In genomic region chr1:109499661-109500536, GRCh38 we compare ENCODE assay signal across 6 cellular contexts. TPM values are rescaled to one million over a fixed set of nuclear protein-coding genes. Genes with fewer than 3 reads are reported as not detected.
DNase-seq lines count a peak whose midpoint lies in the region; FAIRE-seq and TF ChIP-seq lines count a peak whose summit lies in the region.

No MANE protein-coding gene starts in this region.

- WGBS in H1 (ENCODE audit: extremely low coverage in 1 of 2, insufficient coverage in 1 of 2, insufficient read length in 1 of 2, insufficient replicate concordance in 2 of 2, low coverage in 1 of 2, low lambda C conversion rate in 2 of 2, missing lambda C conversion rate in 1 of 2), 2 experiments: 71% methylated on average over 4 of the region's 4 CpGs; no CpG with 5 or more reads in 1 of the 2 experiments

- H3K9ac ChIP-seq in H1 (replicated peaks in 1 of 4; ENCODE audit: extremely low read depth in 1 of 4, low read depth in 3 of 4, low read length in 3 of 4): no peak overlapping the region

- no peaks in the 10 kb centered on the region for H3K79me1 ChIP-seq in H1 (ENCODE audit: low read depth, low read length)

- H3K36me3 ChIP-seq in H1 (ENCODE audit: control insufficient read depth in 2 of 4, insufficient read depth in 4 of 4, low read length in 3 of 4): peaks cover 0 to 2% (median 0%) of the 10 kb centered on the region in 4 experiments; a peak in 2 of 8 replicates

- DNase-seq in NCI-H1092 treated with DMSO at 0.1 percent for 48 hours (lab: John Stamatoyannopoulos, UW): peak; percentile 24
- DNase-seq in NCI-H1092 (lab: John Stamatoyannopoulos, UW): no peak
- peak; percentile 56 for DNase-seq in T follicular helper cell (ENCODE audit: low read depth)
- peak in 1 of 2 experiments; percentile 90 for DNase-seq in H1 (ENCODE audit: low read depth in 1 of 2, low spot score in 2 of 2)
- DNase-seq in stimulated activated CD4-positive, alpha-beta T cell treated with anti-CD3 and anti-CD28 coated beads, Interleukin-15, amount 100 ng/mL, for 24 hours: peak; percentile 75
- DNase-seq in epidermal melanocyte (ENCODE audit: insufficient read length, low spot score): no peak

- H3K56ac ChIP-seq in H1 (replicated peaks; ENCODE audit: insufficient read length, low read depth, low read length): no peak overlapping the region

- no peak overlapping the region for H2AFZ ChIP-seq in H1 (ENCODE audit: low read length)

- H3K23ac ChIP-seq in H1 (ENCODE audit: insufficient read length): no peak overlapping the region

- POLR2A ChIA-PET in H1 (lab: Charles Lee; ENCODE audit: partially characterized antibody): interaction anchor here (0.8 to 4.1 kb wide), 8 partner anchors 8 to 33 kb away, joined by 3 to 20 read pairs (median 6); partner anchors contain the start of genes AMIGO1 and ATXN7L2

- peak; percentile 58 to 67 for TF ChIP-seq RAD21 in H1 (IDR thresholded peaks at IDR 0.05 in 1 of 2, conservative IDR thresholded peaks at IDR 0.05 in 1 of 2; ENCODE audit: low read depth in 2 of 2, low read length in 2 of 2)

- TF ChIP-seq EP300 in H1 (IDR thresholded peaks at IDR 0.05; ENCODE audit: borderline replicate concordance in 1 of 2, low read depth in 2 of 2, low read length in 2 of 2): no peak

- no peak overlapping the region for H3K27ac ChIP-seq in H1 (ENCODE audit: low read depth, low read length)

- H2BK15ac ChIP-seq in H1 (ENCODE audit: low read length): no peak overlapping the region

- H3K4me3 ChIP-seq in H1 (ENCODE audit: extremely low read depth in 1 of 4, insufficient read depth in 2 of 4, low read depth in 3 of 4, low read length in 4 of 4): no peak overlapping the region

- FAIRE-seq in H1 (lab: Jason Lieb, UNC): no peak

- no peak for TF ChIP-seq POLR2A in H1 (IDR thresholded peaks at IDR 0.05; ENCODE audit: control extremely low read depth in 1 of 2, low read depth in 2 of 2, low read length in 2 of 2)

- H2AK5ac ChIP-seq in H1 (ENCODE audit: low read depth, low read length): no peak overlapping the region

- CTCF ChIA-PET in H1 (lab: Charles Lee; ENCODE audit: partially characterized antibody): interaction anchor here (0.6 to 43.7 kb wide), 20 partner anchors 4 to 439 kb away, joined by 3 to 1755 read pairs (median 4); partner anchors contain the start of genes AMIGO1, ATXN7L2, CYB561D1 and GPR61

- H4K20me1 ChIP-seq in H1 (replicated peaks in 1 of 2; ENCODE audit: control insufficient read depth in 1 of 2, insufficient read depth in 2 of 2, low read length in 2 of 2): peaks cover 0 to 2% of the 10 kb centered on the region in 2 experiments

- H3K23me2 ChIP-seq in H1 (ENCODE audit: low read depth, low read length): no peaks in the 10 kb centered on the region

- TF ChIP-seq CTCF in H1 (IDR thresholded peaks at IDR 0.05; ENCODE audit: control extremely low read depth in 1 of 3, insufficient read depth in 1 of 3, low read depth in 1 of 3, low read length in 3 of 3): peak; percentile 82 to 87 (median 85)

- H2BK5ac ChIP-seq in H1 (ENCODE audit: low read depth, low read length): no peak overlapping the region

- H4K5ac ChIP-seq in H1 (ENCODE audit: insufficient read length, low read depth, low read length): no peak overlapping the region

- no peak overlapping the region; the same call in 1 of the 2 replicates for H2BK12ac ChIP-seq in H1 (ENCODE audit: low read depth, low read length)

- no peaks in the 10 kb centered on the region for H3K79me2 ChIP-seq in H1 (ENCODE audit: control insufficient read depth in 1 of 2, insufficient read depth in 2 of 2, low read length in 2 of 2)

- H4K91ac ChIP-seq in H1 (replicated peaks; ENCODE audit: insufficient read length, low read length): no peak overlapping the region

- no peak overlapping the region for H3K18ac ChIP-seq in H1 (ENCODE audit: extremely low read depth, low read length)

- no peak overlapping the region for H2BK120ac ChIP-seq in H1 (replicated peaks; ENCODE audit: low read depth, low read length)

- H4K8ac ChIP-seq in H1 (ENCODE audit: extremely low read depth, insufficient read depth, low read length): no peak overlapping the region

- no peak overlapping the region for H3K4me2 ChIP-seq in H1 (ENCODE audit: insufficient read depth in 1 of 2, low read depth in 2 of 2, low read length in 2 of 2)

- H3K27me3 ChIP-seq in H1 (replicated peaks in 1 of 4; ENCODE audit: control insufficient read depth in 3 of 4, extremely low read depth in 1 of 4, insufficient read depth in 3 of 4, low read length in 3 of 4): no peaks in the 10 kb centered on the region

- H3K4ac ChIP-seq in H1 (replicated peaks; ENCODE audit: insufficient read length, low read depth, low read length): no peak overlapping the region

- H2BK20ac ChIP-seq in H1 (ENCODE audit: low read length): no peak overlapping the region

- no peaks in the 10 kb centered on the region for H3K9me3 ChIP-seq in H1 (ENCODE audit: insufficient read depth in 2 of 2, low read depth in 1 of 2, low read length in 1 of 2)

- no peak overlapping the region for H3K14ac ChIP-seq in H1 (ENCODE audit: insufficient read length)

- H3K4me1 ChIP-seq in H1 (replicated peaks in 1 of 4; ENCODE audit: control insufficient read depth in 3 of 4, insufficient read depth in 4 of 4, low read length in 3 of 4): peaks cover 0 to 11% (median 5%) of the 10 kb centered on the region in 4 experiments; a peak in 5 of 7 replicates

TF ChIP-seq in H1, 55 proteins besides CTCF, POLR2A, EP300 and RAD21:
- TF ChIP-seq CREB1 (IDR thresholded peaks at IDR 0.05): no peak
- no peak for TF ChIP-seq SP4 (IDR thresholded peaks at IDR 0.05; ENCODE audit: low read length)
- no peak for TF ChIP-seq BRCA1 (IDR thresholded peaks at IDR 0.05; ENCODE audit: low read depth, low read length)
- TF ChIP-seq TAF1 (IDR thresholded peaks at IDR 0.05; ENCODE audit: low read depth, low read length): no peak
- TF ChIP-seq RXRA (IDR thresholded peaks at IDR 0.05; ENCODE audit: insufficient read depth, low read depth, low read length): no peak
- TF ChIP-seq TCF12 (IDR thresholded peaks at IDR 0.05; ENCODE audit: low read depth, low read length): no peak
- TF ChIP-seq ASH2L (IDR thresholded peaks at IDR 0.05; ENCODE audit: low read length): no peak

RNA-seq across cellular contexts. Expression of gene CYB561D1, which starts 6.0 kb away (rescaled TPM):
- 3.6 and 4.3 TPM in 2 replicates for total RNA-seq in H1 (2021; fragmentation: NEBNext Ultra II Directional; extraction: Animal tissue kit (Norgen Biotek cat#: 25700))
- polyA plus RNA-seq in H1 (2011; rRNA removed): 3.8 and 6.8 TPM in 2 replicates
- polyA plus RNA-seq in H1 (2011; cell fraction: cytosol; rRNA removed): 5.3 TPM
- polyA plus RNA-seq in H1 (2011; cell fraction: nucleus; rRNA removed): 7.1 TPM
- 3.3 to 4.1 TPM (median 4.1 TPM) in 4 replicates for polyA plus RNA-seq in H1 (2012, experiment 1 of 2)
- polyA plus RNA-seq in H1 (2012, experiment 2 of 2): 3.5 TPM
- 2.8 TPM for polyA plus RNA-seq in H1 (2013, experiment 1 of 2)
- polyA plus RNA-seq in H1 (2013, experiment 2 of 2): 2.6 TPM
- 5.8 and 7.1 TPM in 2 replicates for polyA minus RNA-seq in H1 (2011; rRNA and poly(A)+ RNA removed)
- 4.0 TPM for polyA minus RNA-seq in H1 (2011; cell fraction: cytosol; rRNA and poly(A)+ RNA removed)
- polyA minus RNA-seq in H1 (2011; cell fraction: nucleus; rRNA and poly(A)+ RNA removed): 5.7 TPM

RNA-seq across cellular contexts. Expression of gene AMIGO1, which starts 9.6 kb away (rescaled TPM):
- 2.4 and 2.7 TPM in 2 replicates for total RNA-seq in H1 (2021; fragmentation: NEBNext Ultra II Directional; extraction: Animal tissue kit (Norgen Biotek cat#: 25700))
- polyA plus RNA-seq in H1 (2011; rRNA removed): 1.5 and 2.4 TPM in 2 replicates
- 1.6 TPM for polyA plus RNA-seq in H1 (2011; cell fraction: cytosol; rRNA removed)
- 1.8 TPM for polyA plus RNA-seq in H1 (2011; cell fraction: nucleus; rRNA removed)
- polyA plus RNA-seq in H1 (2012, experiment 1 of 2): 1.7 to 2.4 TPM (median 2.2 TPM) in 4 replicates
- polyA plus RNA-seq in H1 (2012, experiment 2 of 2): 1.6 TPM
- polyA plus RNA-seq in H1 (2013, experiment 1 of 2): 1.8 TPM
- 2.0 TPM for polyA plus RNA-seq in H1 (2013, experiment 2 of 2)
- 2.8 and 3.4 TPM in 2 replicates for polyA minus RNA-seq in H1 (2011; rRNA and poly(A)+ RNA removed)
- polyA minus RNA-seq in H1 (2011; cell fraction: cytosol; rRNA and poly(A)+ RNA removed): 1.5 TPM
- 2.6 TPM for polyA minus RNA-seq in H1 (2011; cell fraction: nucleus; rRNA and poly(A)+ RNA removed)

RNA-seq across cellular contexts. Expression of gene ATXN7L2, which starts 16.2 kb away (rescaled TPM):
- 9.3 and 9.8 TPM in 2 replicates for total RNA-seq in H1 (2021; fragmentation: NEBNext Ultra II Directional; extraction: Animal tissue kit (Norgen Biotek cat#: 25700))
- polyA plus RNA-seq in H1 (2011; rRNA removed): 8.1 and 12.3 TPM in 2 replicates
- 7.1 TPM for polyA plus RNA-seq in H1 (2011; cell fraction: cytosol; rRNA removed)
- polyA plus RNA-seq in H1 (2011; cell fraction: nucleus; rRNA removed): 25.0 TPM
- polyA plus RNA-seq in H1 (2012, experiment 1 of 2): 5.3 to 9.0 TPM (median 7.8 TPM) in 4 replicates
- polyA plus RNA-seq in H1 (2012, experiment 2 of 2): 5.1 TPM
- polyA plus RNA-seq in H1 (2013, experiment 1 of 2): 8.4 TPM
- 7.4 TPM for polyA plus RNA-seq in H1 (2013, experiment 2 of 2)
- 2.4 and 3.4 TPM in 2 replicates for polyA minus RNA-seq in H1 (2011; rRNA and poly(A)+ RNA removed)
- polyA minus RNA-seq in H1 (2011; cell fraction: cytosol; rRNA and poly(A)+ RNA removed): 6.5 TPM
- 9.7 TPM for polyA minus RNA-seq in H1 (2011; cell fraction: nucleus; rRNA and poly(A)+ RNA removed)

RNA-seq across cellular contexts. Expression of gene SYPL2, which starts 33.6 kb away (rescaled TPM):
- total RNA-seq in H1 (2021; fragmentation: NEBNext Ultra II Directional; extraction: Animal tissue kit (Norgen Biotek cat#: 25700)): 1.5 and 1.7 TPM in 2 replicates
- polyA plus RNA-seq in H1 (2011; rRNA removed): 1.5 and 1.6 TPM in 2 replicates
- polyA plus RNA-seq in H1 (2011; cell fraction: cytosol; rRNA removed): 1.3 TPM
- polyA plus RNA-seq in H1 (2011; cell fraction: nucleus; rRNA removed): 3.1 TPM
- polyA plus RNA-seq in H1 (2012, experiment 1 of 2): 1.2 to 1.7 TPM (median 1.4 TPM) in 4 replicates
- 1.2 TPM for polyA plus RNA-seq in H1 (2012, experiment 2 of 2)
- 2.3 TPM for polyA plus RNA-seq in H1 (2013, experiment 1 of 2)
- polyA plus RNA-seq in H1 (2013, experiment 2 of 2): 2.0 TPM
- 2.0 and 2.2 TPM in 2 replicates for polyA minus RNA-seq in H1 (2011; rRNA and poly(A)+ RNA removed)
- polyA minus RNA-seq in H1 (2011; cell fraction: cytosol; rRNA and poly(A)+ RNA removed): 0.66 TPM
- 1.6 TPM for polyA minus RNA-seq in H1 (2011; cell fraction: nucleus; rRNA and poly(A)+ RNA removed)

RNA-seq across cellular contexts. Expression of gene GPR61, which starts 39.8 kb away (rescaled TPM):
- 0.15 and 0.41 TPM in 2 replicates for total RNA-seq in H1 (2021; fragmentation: NEBNext Ultra II Directional; extraction: Animal tissue kit (Norgen Biotek cat#: 25700))
- 0.53 and 0.63 TPM in 2 replicates for polyA plus RNA-seq in H1 (2011; rRNA removed)
- polyA plus RNA-seq in H1 (2011; cell fraction: cytosol; rRNA removed): 0.40 TPM
- polyA plus RNA-seq in H1 (2011; cell fraction: nucleus; rRNA removed): 0.90 TPM
- polyA plus RNA-seq in H1 (2012, experiment 1 of 2): 0.27 to 0.80 TPM (median 0.35 TPM) in 4 replicates
- polyA plus RNA-seq in H1 (2012, experiment 2 of 2): 0.07 TPM
- polyA plus RNA-seq in H1 (2013, experiment 1 of 2): 0.06 TPM
- 0.18 TPM for polyA plus RNA-seq in H1 (2013, experiment 2 of 2)
- 0.59 and 0.63 TPM in 2 replicates for polyA minus RNA-seq in H1 (2011; rRNA and poly(A)+ RNA removed)
- polyA minus RNA-seq in H1 (2011; cell fraction: cytosol; rRNA and poly(A)+ RNA removed): not detected
- polyA minus RNA-seq in H1 (2011; cell fraction: nucleus; rRNA and poly(A)+ RNA removed): 2.5 TPM

Comparison
In these comparisons a context has a peak if more than half of its experiments do, and no peak if none do; other contexts are left out.
1. DNase-seq: peak in NCI-H1092 treated with DMSO at 0.1 percent for 48 hours (single experiment), T follicular helper cell (single experiment) and stimulated activated CD4-positive, alpha-beta T cell treated with anti-CD3 and anti-CD28 coated beads, Interleukin-15, amount 100 ng/mL, for 24 hours (single experiment); none in NCI-H1092 (single experiment) and epidermal melanocyte (single experiment).